9 cellular contexts compared by ENCODE assay signal in genomic region chr17:15213381-15214087, GRCh38. TPM values are rescaled to one million over a fixed set of nuclear protein-coding genes. Genes with fewer than 3 reads are reported as not detected.
DNase-seq lines count a peak whose midpoint lies in the region; ATAC-seq, FAIRE-seq and TF ChIP-seq lines count a peak whose summit lies in the region.
"Had no signal": no experiment of that assay in that cellular context is flagged by ENCODE, and none has a peak within 500 bp of the region (broad histone marks: within the 10 kb centered on the region; RNA-seq: fewer than 3 reads in every experiment).

No MANE protein-coding gene starts in this region.

- no TSS peak for BruUV-seq in PC-9 (replicated peaks; lab: Mats Ljungman, UMichigan)

- no peak overlapping the region for H2AFZ ChIP-seq in PC-9

- no peak for TF ChIP-seq EP300 in A549 (IDR thresholded peaks at IDR 0.05)

- H3K4me2 ChIP-seq in A549 (no peak overlapping the region), PC-9 (no peak overlapping the region)

- ATAC-seq in A549 (peak in 1 of 2 experiments; percentile 53; a peak in 2 of 6 replicates), foreskin keratinocyte (no peak)
- ATAC-seq: activated T-helper 17 cell treated with anti-CD3 and anti-CD28 coated beads, Interleukin-2, amount 50 U/mL, for 72 hours had no signal

- CTCF ChIA-PET in A549 (lab: Yijun Ruan, JAX), result interaction anchor here (0.7 to 1.3 kb wide), 4 partner anchors 23 to 139 kb away, joined by 3 read pairs; no protein-coding TSS in a partner anchor
- CTCF ChIA-PET in PC-9 (lab: Charles Lee), result no interaction called here

- WGBS in A549 (ENCODE audit: missing lambda C conversion rate), result 53% methylated on average over 5 of the region's 5 CpGs

- no peak overlapping the region for H3K27ac ChIP-seq in A549
- no peak overlapping the region for H3K27ac ChIP-seq in PC-9
- H3K27ac ChIP-seq in foreskin keratinocyte, result no peak overlapping the region

- H3K27me3 ChIP-seq in PC-9 (ENCODE audit: insufficient read depth, low read depth) (peaks cover 3% of the 10 kb centered on the region), foreskin keratinocyte (peaks cover 3% of the 10 kb centered on the region)

- H3K4me1 ChIP-seq in A549, result no peaks in the 10 kb centered on the region
- H3K4me1 ChIP-seq in PC-9 (replicated peaks; ENCODE audit: insufficient read depth), result no peaks in the 10 kb centered on the region
- H3K4me1 ChIP-seq in foreskin keratinocyte, result no peaks in the 10 kb centered on the region

- no peak for FAIRE-seq in A549 (lab: Jason Lieb, UNC)

- no peaks in the 10 kb centered on the region for H3K36me3 ChIP-seq in PC-9 (ENCODE audit: low read depth)

- peak; percentile 54 to 62; a peak in 3 of 5 replicates for TF ChIP-seq RAD21 in A549 (conservative IDR thresholded peaks at IDR 0.05 in 1 of 2, IDR thresholded peaks at IDR 0.05 in 1 of 2)

- POLR2A ChIA-PET in A549 (lab: Yijun Ruan, JAX) (no interaction called here), PC-9 (lab: Charles Lee; ENCODE audit: unreplicated experiment) (no interaction called here)

- no peaks in the 10 kb centered on the region for H3K79me2 ChIP-seq in PC-9 (ENCODE audit: low read depth)

- H3K4me3 ChIP-seq in A549 (no peak overlapping the region), PC-9 (no peak overlapping the region)

- no peaks in the 10 kb centered on the region for H3K9me3 ChIP-seq in A549
- H3K9me3 ChIP-seq in PC-9 (ENCODE audit: insufficient read depth, low read depth), result no peaks in the 10 kb centered on the region

- H3K9me2 ChIP-seq in PC-9 (ENCODE audit: insufficient read depth), result no peaks in the 10 kb centered on the region

- peak; percentile 46; the same call in 2 of the 3 replicates for TF ChIP-seq CTCF in A549 (IDR thresholded peaks at IDR 0.05)
- peak; percentile 21 for TF ChIP-seq CTCF in GM12873 (IDR thresholded peaks at IDR 0.05; ENCODE audit: insufficient read depth, low read depth, low read length, missing control alignments)
- TF ChIP-seq CTCF in PC-9 (conservative IDR thresholded peaks at IDR 0.05), result peak; percentile 42; the same call in 1 of the 2 replicates
- TF ChIP-seq CTCF in foreskin keratinocyte (conservative IDR thresholded peaks at IDR 0.05), result peak; percentile 67

- intact Hi-C loops in PC-9 (cut with micrococcal nuclease; ENCODE audit: unreplicated experiment), result no loop called here
- intact Hi-C loops in posterior vena cava (cut with DNase I), result no loop called here

- DNase-seq in A549 (ENCODE audit: low read depth in 1 of 2, low spot score in 1 of 2) (peak in 1 of 2 experiments; percentile 34), PC-9 (no peak), foreskin keratinocyte (peak in 1 of 2 donors; percentile 17), posterior vena cava (ENCODE audit: low spot score) (no peak), KG1 (lab: John Stamatoyannopoulos, UW) (no peak), amygdala (lab: John Stamatoyannopoulos, UW) (no peak)
- no peak for DNase-seq in activated CD8-positive, alpha-beta memory T cell treated with anti-CD3 and anti-CD28 coated beads for 24 hours

- no peak for TF ChIP-seq POLR2A in A549 (IDR thresholded peaks at IDR 0.05; ENCODE audit: low read length)

- no peaks in the 10 kb centered on the region for H4K20me1 ChIP-seq in PC-9 (ENCODE audit: insufficient read depth)

- no peaks in the 10 kb centered on the region for H3F3A ChIP-seq in PC-9 (ENCODE audit: insufficient read depth, low read depth)

TF ChIP-seq in A549, 52 proteins besides CTCF, POLR2A, EP300 and RAD21:
- TF ChIP-seq SMC3 (IDR thresholded peaks at IDR 0.05) (0 out of 3 replicates have a peak, but pooled peaks have one; percentile 35), ZSCAN20 (CRISPR knock-in tag; IDR thresholded peaks at IDR 0.05) (no peak), HES2 (IDR thresholded peaks at IDR 0.05) (no peak), HOXA7 (CRISPR knock-in tag; IDR thresholded peaks at IDR 0.05) (no peak), RCOR1 (IDR thresholded peaks at IDR 0.05; ENCODE audit: low read depth, low read length) (no peak), ZNF302 (CRISPR knock-in tag; IDR thresholded peaks at IDR 0.05) (no peak), ZC3H11A (IDR thresholded peaks at IDR 0.05) (no peak)

RNA-seq across cellular contexts. Expression of gene PMP22, which starts 51.6 kb away (rescaled TPM):
- polyA plus RNA-seq in A549 (2011; rRNA removed) (102 and 131 TPM in 2 replicates), A549 (2017; fragmentation: RNase III; extraction: RNeasy Plus Mini Kit Qiagen cat#74134 plus additional on column Dnase treatment) (39.1 to 40.7 TPM (median 40.1 TPM) in 3 replicates), foreskin keratinocyte (1.6 and 4.4 TPM in 2 replicates)
- 213 and 232 TPM in 2 replicates for polyA plus RNA-seq in A549 (2012; cell fraction: cytosol; rRNA removed)
- 159 and 171 TPM in 2 replicates for polyA plus RNA-seq in A549 (2012; cell fraction: nucleus; rRNA removed)
- 168 and 199 TPM in 2 replicates for polyA minus RNA-seq in A549 (2011; rRNA and poly(A)+ RNA removed)
- total RNA-seq in PC-9 (2021) (2.6 and 3.1 TPM in 2 replicates), foreskin keratinocyte (1.8 and 4.6 TPM in 2 replicates), posterior vena cava (100 to 1,000 TPM; 130 to 245 TPM)
- total RNA-seq: activated T-helper 17 cell treated with anti-CD3 and anti-CD28 coated beads, Interleukin-2, amount 50 U/mL, for 72 hours had no signal

Comparison
In these comparisons a context has a peak if more than half of its experiments do, and no peak if none do; other contexts are left out.
1. RNA of gene PMP22, which starts 51.6 kb away (total RNA-seq): 130 to 245 TPM in posterior vena cava; 2.6 to 3.1 TPM in PC-9 and 1.8 to 4.6 TPM in foreskin keratinocyte; every median in the first group is over 10 times any median in the second.
2. Peak in every context shown above with its lines, with median percentiles within 50 percentile points of each other: CTCF ChIP-seq.